In genomic region chr1:185170291-185170848, GRCh38 we compare ENCODE assay signal across 9 cellular contexts. TPM values are rescaled to one million over a fixed set of nuclear protein-coding genes. Genes with fewer than 3 reads are reported as not detected.
DNase-seq lines count a peak whose midpoint lies in the region; ATAC-seq, FAIRE-seq and TF ChIP-seq lines count a peak whose summit lies in the region.
"Had no signal": no experiment of that assay in that cellular context is flagged by ENCODE, and none has a peak within 500 bp of the region (broad histone marks: within the 10 kb centered on the region; RNA-seq: fewer than 3 reads in every experiment).

No MANE protein-coding gene starts in this region.

- DNase-seq in A549 (ENCODE audit: low read depth in 1 of 2, low spot score in 1 of 2) (peak; percentile 36 to 60), RPMI8226 (peak; percentile 71), amniotic stem cell (lab: John Stamatoyannopoulos, UW) (peak; percentile 45), hepatocyte (ENCODE audit: low spot score) (peak; percentile 79), small intestine (peak; percentile 61)

- TF ChIP-seq RAD21 in A549 (conservative IDR thresholded peaks at IDR 0.05 in 1 of 2, IDR thresholded peaks at IDR 0.05 in 1 of 2): peak; percentile 68 to 71

- no peak for TF ChIP-seq POLR2A in A549 (IDR thresholded peaks at IDR 0.05; ENCODE audit: low read length)

- peak; percentile 84 for TF ChIP-seq CTCF in A549 (IDR thresholded peaks at IDR 0.05)
- TF ChIP-seq CTCF in GM12875 (IDR thresholded peaks at IDR 0.05; ENCODE audit: borderline replicate concordance, insufficient read depth, low read depth, low read length): peak; percentile 52
- TF ChIP-seq CTCF in Loucy (conservative IDR thresholded peaks at IDR 0.05; ENCODE audit: low read length): peak; percentile 99
- peak; percentile 75 for TF ChIP-seq CTCF in hepatocyte (IDR thresholded peaks at IDR 0.05; ENCODE audit: poor library complexity)

- H3K9ac ChIP-seq in Loucy (ENCODE audit: low read depth, low read length, poor library complexity, severe bottlenecking): no peak overlapping the region

- peak; percentile 95 to 97 for ATAC-seq in A549
- peak; percentile 89 for ATAC-seq in HG02571 (IDR thresholded peaks at IDR 0.05; ENCODE audit: unreplicated experiment)

- no peaks in the 10 kb centered on the region for H3K79me2 ChIP-seq in Loucy (ENCODE audit: insufficient read depth, low read length)
- H3K79me2 ChIP-seq in hepatocyte: no peaks in the 10 kb centered on the region

- H3K4me2 ChIP-seq in A549 (no peak overlapping the region), Loucy (ENCODE audit: low read depth, low read length, poor library complexity, severe bottlenecking) (peak overlapping the region; percentile 61), hepatocyte (no peak overlapping the region)

- H3K36me3 ChIP-seq in Loucy (ENCODE audit: insufficient read depth, low read length) (no peaks in the 10 kb centered on the region), hepatocyte (replicated peaks; ENCODE audit: insufficient read depth, low read depth) (no peaks in the 10 kb centered on the region), small intestine (ENCODE audit: control insufficient read depth in 2 of 2, insufficient read depth in 2 of 2, low read length in 2 of 2) (peaks cover 0 to 5% of the 10 kb centered on the region in 2 donors)
- H3K36me3 ChIP-seq: ovary had no signal

- 33% methylated on average over 5 of the region's 5 CpGs for WGBS in A549 (ENCODE audit: missing lambda C conversion rate)
- 19% methylated on average over 5 of the region's 5 CpGs for WGBS in hepatocyte (ENCODE audit: low lambda C conversion rate, missing lambda C conversion rate)
- 29 to 38% (median 30%) methylated on average over 5 of the region's 5 CpGs for WGBS in small intestine, 3 donors

- H3K9me3 ChIP-seq in A549: no peaks in the 10 kb centered on the region
- H3K9me3 ChIP-seq in Loucy (ENCODE audit: insufficient read depth, low read depth, low read length): no peaks in the 10 kb centered on the region
- H3K9me3 ChIP-seq in hepatocyte (ENCODE audit: low read depth): no peaks in the 10 kb centered on the region
- H3K9me3 ChIP-seq in small intestine (ENCODE audit: control insufficient read depth, low read depth): no peaks in the 10 kb centered on the region
- H3K9me3 ChIP-seq: ovary had no signal

- no peaks in the 10 kb centered on the region for H3K27me3 ChIP-seq in Loucy (ENCODE audit: insufficient read depth, low read length, poor library complexity, severe bottlenecking)
- no peaks in the 10 kb centered on the region for H3K27me3 ChIP-seq in hepatocyte
- no peaks in the 10 kb centered on the region for H3K27me3 ChIP-seq in small intestine (ENCODE audit: control insufficient read depth in 2 of 2, insufficient read depth in 2 of 2, low read length in 2 of 2)
- H3K27me3 ChIP-seq: ovary had no signal

- no peak for TF ChIP-seq EP300 in A549 (IDR thresholded peaks at IDR 0.05)

- H3K9me2 ChIP-seq in Loucy (replicated peaks; ENCODE audit: low read depth, low read length): no peaks in the 10 kb centered on the region
- H3K9me2 ChIP-seq in hepatocyte (replicated peaks; ENCODE audit: insufficient read depth): no peaks in the 10 kb centered on the region

- H3K27ac ChIP-seq in A549: no peak overlapping the region
- H3K27ac ChIP-seq in hepatocyte: no peak overlapping the region
- H3K27ac ChIP-seq in small intestine (ENCODE audit: low read depth in 1 of 2, low read length in 1 of 2): no peak overlapping the region
- H3K27ac ChIP-seq: ovary had no signal

- H3K4me1 ChIP-seq in A549 (no peaks in the 10 kb centered on the region), Loucy (ENCODE audit: insufficient read depth, low read length, poor library complexity, severe bottlenecking) (peaks cover 16% of the 10 kb centered on the region), hepatocyte (ENCODE audit: insufficient read depth) (no peaks in the 10 kb centered on the region), small intestine (ENCODE audit: control insufficient read depth in 2 of 2, insufficient read depth in 1 of 2, low read depth in 1 of 2, low read length in 1 of 2) (no peaks in the 10 kb centered on the region)

- CTCF ChIA-PET in A549 (lab: Yijun Ruan, JAX): interaction anchor here (0.7 to 5.1 kb wide), 31 partner anchors 9 to 916 kb away, joined by 3 to 43 read pairs (median 4); partner anchors contain the start of genes HMCN1 and SWT1

- no peaks in the 10 kb centered on the region for H3F3A ChIP-seq in Loucy (ENCODE audit: low read depth)

- H2AFZ ChIP-seq in Loucy (ENCODE audit: low read length) (peak overlapping the region; percentile 75), hepatocyte (no peak overlapping the region)

- H4K20me1 ChIP-seq in Loucy (ENCODE audit: insufficient read depth, low read length, poor library complexity, severe bottlenecking): no peaks in the 10 kb centered on the region
- H4K20me1 ChIP-seq in hepatocyte (ENCODE audit: insufficient read depth, poor library complexity, severe bottlenecking): no peaks in the 10 kb centered on the region

- H3K4me3 ChIP-seq in A549 (no peak overlapping the region), GM12875 (ENCODE audit: low read depth, low read length) (no peak overlapping the region), Loucy (ENCODE audit: low read length, poor library complexity, severe bottlenecking) (peak overlapping the region; percentile 65), hepatocyte (no peak overlapping the region), small intestine (ENCODE audit: low read depth in 1 of 2, low read length in 2 of 2) (no peak overlapping the region)
- H3K4me3 ChIP-seq: ovary had no signal

- POLR2A ChIA-PET in A549 (lab: Yijun Ruan, JAX): interaction anchor here (0.5 to 1.3 kb wide), 2 partner anchors 13 to 264 kb away, joined by 3 read pairs; partner anchors contain the start of gene SWT1

- FAIRE-seq in A549 (lab: Jason Lieb, UNC) (no peak), small intestine (lab: Jason Lieb, UNC) (no peak)

TF ChIP-seq in A549, 52 proteins besides CTCF, POLR2A, EP300 and RAD21:
- TF ChIP-seq SMC3 (IDR thresholded peaks at IDR 0.05): peak; percentile 69
- TF ChIP-seq CHD2 (IDR thresholded peaks at IDR 0.05; ENCODE audit: low read length, partially characterized antibody): no peak

RNA-seq across cellular contexts. Expression of gene SWT1, which starts 13.4 kb away (rescaled TPM):
- polyA plus RNA-seq in A549 (2011; rRNA removed) (2.2 and 2.4 TPM in 2 replicates), A549 (2017; fragmentation: RNase III; extraction: RNeasy Plus Mini Kit Qiagen cat#74134 plus additional on column Dnase treatment) (1.1 to 1.5 TPM (median 1.3 TPM) in 3 replicates), hepatocyte (3.4 and 5.3 TPM in 2 replicates), small intestine (1 to 10 TPM; 2.4 to 5.1 (median 3.2) TPM)
- polyA plus RNA-seq in A549 (2012; cell fraction: cytosol; rRNA removed): 0.27 and 0.30 TPM in 2 replicates
- 0.24 and 0.31 TPM in 2 replicates for polyA plus RNA-seq in A549 (2012; cell fraction: nucleus; rRNA removed)
- polyA minus RNA-seq in A549 (2011; rRNA and poly(A)+ RNA removed): 0.83 and 0.87 TPM in 2 replicates
- 9.5 and 9.6 TPM in 2 replicates for total RNA-seq in hepatocyte

RNA-seq across cellular contexts. Expression of gene TRMT1L, which starts 13.6 kb away (rescaled TPM):
- polyA plus RNA-seq in A549 (2011; rRNA removed) (45.1 and 52.4 TPM in 2 replicates), A549 (2017; fragmentation: RNase III; extraction: RNeasy Plus Mini Kit Qiagen cat#74134 plus additional on column Dnase treatment) (14.9 to 17.3 TPM (median 16.1 TPM) in 3 replicates), hepatocyte (11.1 and 12.3 TPM in 2 replicates), small intestine (10 to 100 TPM in 1 of 3 donors, 1 to 10 TPM in 2; 5.4 to 11.0 (median 9.2) TPM)
- 8.3 and 8.7 TPM in 2 replicates for polyA plus RNA-seq in A549 (2012; cell fraction: cytosol; rRNA removed)
- polyA plus RNA-seq in A549 (2012; cell fraction: nucleus; rRNA removed): 4.8 and 5.6 TPM in 2 replicates
- 26.2 and 27.1 TPM in 2 replicates for polyA minus RNA-seq in A549 (2011; rRNA and poly(A)+ RNA removed)
- 23.1 and 29.2 TPM in 2 replicates for total RNA-seq in hepatocyte
